ENCODE assay signal across 33 cellular contexts in genomic region chr15:49946681-49947080, GRCh38.
DNase-seq lines count a peak whose midpoint lies in the region; ATAC-seq and TF ChIP-seq lines count a peak whose summit lies in the region.
"Had no signal": no experiment of that assay in that cellular context is flagged by ENCODE, and none has a peak within 500 bp of the region (broad histone marks: within the 10 kb centered on the region; RNA-seq: fewer than 3 reads in every experiment).

No MANE protein-coding gene starts in this region.

- POLR2A ChIA-PET in MCF 10A (lab: Yijun Ruan, JAX): no interaction called here

- BruUV-seq in MCF 10A (replicated peaks; lab: Mats Ljungman, UMichigan) (no TSS peak), mammary epithelial cell (replicated peaks; lab: Mats Ljungman, UMichigan) (no TSS peak)

- no peaks in the 10 kb centered on the region for H3K4me1 Mint-ChIP-seq in MCF 10A (ENCODE audit: insufficient read depth, unreplicated experiment)
- H3K4me1 Mint-ChIP-seq: activated naive CD4-positive, alpha-beta T cell treated with anti-CD3 and anti-CD28 coated beads, Interleukin-2, amount 10 ng/mL, durations not matched to agents 7 days and 5 days; activated T-helper 17 cell treated with anti-CD3 and anti-CD28 coated beads, Interleukin-2, amount 50 U/mL, for 72 hours; brain; CD4-positive, CD25-positive, alpha-beta regulatory T cell; GM23338; nephron; stimulated activated naive B cell treated with anti-CD40 and anti-IgM and Interleukin-4, amounts not matched to agents 10 μg/mL and 1 μg/mL and 100 μg/mL, for 72 hours had no signal

- H3K9ac ChIP-seq in mammary epithelial cell (ENCODE audit: insufficient read depth, low read length): no peak overlapping the region

- DNase-seq in MCF 10A (ENCODE audit: unreplicated experiment): peak; percentile 18
- no peak for DNase-seq in mammary epithelial cell
- peak; percentile 74 for DNase-seq in NCI-H774 (lab: John Stamatoyannopoulos, UW)
- DNase-seq in kidney tubule cell (ENCODE audit: low spot score): peak; percentile 73
- no peak for DNase-seq in upper lobe of right lung
- no peak for DNase-seq in WERI-Rb-1
- no peak for DNase-seq in HCEC 1CT
- DNase-seq: activated CD4-positive, alpha-beta T cell treated with anti-CD3 and anti-CD28 coated beads for 1 hour; activated CD8-positive, alpha-beta T cell treated with anti-CD3 and anti-CD28 coated beads, Interleukin-2, amount 10 ng/mL, durations not matched to agents 7 days and 5 days; activated naive CD4-positive, alpha-beta T cell treated with anti-CD3 and anti-CD28 coated beads, Interleukin-2, amount 10 ng/mL, durations not matched to agents 7 days and 5 days; adrenal gland; CD4-positive, CD25-positive, alpha-beta regulatory T cell; cerebellar nuclear complex; dermis blood vessel endothelial cell; esophagus squamous epithelium; foreskin keratinocyte; heart left ventricle; islet precursor cell; MG63; NCI-H1417; NCI-H2081 treated with DMSO at 0.1 percent for 48 hours; NCI-H446; OCI-M1; small intestine; stimulated activated naive B cell treated with anti-CD40 and anti-IgM and Interleukin-4, amounts not matched to agents 10 μg/mL and 1 μg/mL and 100 μg/mL, for 72 hours; T-helper 2 cell had no signal

- no peaks in the 10 kb centered on the region for H3K36me3 Mint-ChIP-seq in MCF 10A (ENCODE audit: insufficient read depth, unreplicated experiment)
- H3K36me3 Mint-ChIP-seq: activated naive CD4-positive, alpha-beta T cell treated with anti-CD3 and anti-CD28 coated beads, Interleukin-2, amount 10 ng/mL, durations not matched to agents 7 days and 5 days; brain; CD4-positive, CD25-positive, alpha-beta regulatory T cell had no signal

- intact Hi-C loops in MCF 10A (cut with micrococcal nuclease): no loop called here
- intact Hi-C loops in mammary epithelial cell (cut with micrococcal nuclease): no loop called here
- intact Hi-C loops in upper lobe of right lung (cut with DNase I): no loop called here

- CTCF ChIA-PET in MCF 10A (lab: Yijun Ruan, JAX): interaction anchor here (1.0 kb wide), 1 partner anchor 105 kb away, joined by 3 read pairs; no protein-coding TSS in a partner anchor
- CTCF ChIA-PET in mammary epithelial cell (lab: Charles Lee; ENCODE audit: low non-redundant PET): no interaction called here

- no peak for TF ChIP-seq CTCF in MCF 10A (IDR thresholded peaks at IDR 0.05; ENCODE audit: unreplicated experiment)
- TF ChIP-seq CTCF in mammary epithelial cell (conservative IDR thresholded peaks at IDR 0.05 in 1 of 2, IDR thresholded peaks at IDR 0.05 in 1 of 2; ENCODE audit: extremely low read depth in 1 of 2, insufficient read depth in 1 of 2, low read depth in 1 of 2, low read length in 2 of 2): no peak
- TF ChIP-seq CTCF in upper lobe of right lung (IDR thresholded peaks at IDR 0.05): no peak
- no peak for TF ChIP-seq CTCF in WERI-Rb-1 (IDR thresholded peaks at IDR 0.05; ENCODE audit: low read depth, low read length)

- no peak overlapping the region for H3K27ac Mint-ChIP-seq in MCF 10A (ENCODE audit: low read depth, unreplicated experiment)
- H3K27ac Mint-ChIP-seq: activated CD8-positive, alpha-beta T cell treated with anti-CD3 and anti-CD28 coated beads, Interleukin-2, amount 10 ng/mL, durations not matched to agents 7 days and 5 days; activated naive CD4-positive, alpha-beta T cell treated with anti-CD3 and anti-CD28 coated beads, Interleukin-2, amount 10 ng/mL, durations not matched to agents 7 days and 5 days; activated T-helper 17 cell treated with anti-CD3 and anti-CD28 coated beads, Interleukin-2, amount 50 U/mL, for 72 hours; brain; CD4-positive, CD25-positive, alpha-beta regulatory T cell; GM23338; stimulated activated naive B cell treated with anti-CD40 and anti-IgM and Interleukin-4, amounts not matched to agents 10 μg/mL and 1 μg/mL and 100 μg/mL, for 72 hours had no signal

- in situ Hi-C loops in mammary epithelial cell (cut with MboI; ENCODE audit: low sequenced_read_pairs in 2 of 2): no loop called here

- H3K4me3 Mint-ChIP-seq in MCF 10A (ENCODE audit: unreplicated experiment): no peak overlapping the region
- H3K4me3 Mint-ChIP-seq: activated CD8-positive, alpha-beta T cell treated with anti-CD3 and anti-CD28 coated beads, Interleukin-2, amount 10 ng/mL, durations not matched to agents 7 days and 5 days; activated naive CD4-positive, alpha-beta T cell treated with anti-CD3 and anti-CD28 coated beads, Interleukin-2, amount 10 ng/mL, durations not matched to agents 7 days and 5 days; activated T-helper 17 cell treated with anti-CD3 and anti-CD28 coated beads, Interleukin-2, amount 50 U/mL, for 72 hours; brain; CD4-positive, CD25-positive, alpha-beta regulatory T cell; GM23338; nephron; stimulated activated naive B cell treated with anti-CD40 and anti-IgM and Interleukin-4, amounts not matched to agents 10 μg/mL and 1 μg/mL and 100 μg/mL, for 72 hours had no signal

- no peaks in the 10 kb centered on the region for H3K4me1 ChIP-seq in mammary epithelial cell (ENCODE audit: insufficient read depth, low read length)
- no peaks in the 10 kb centered on the region for H3K4me1 ChIP-seq in upper lobe of right lung
- H3K4me1 ChIP-seq: adrenal gland, esophagus squamous epithelium, foreskin keratinocyte, heart left ventricle had no signal

- dilution Hi-C loops in mammary epithelial cell (cut with HindIII; ENCODE audit: low sequenced_read_pairs): no loop called here

- H3K9me3 Mint-ChIP-seq in MCF 10A (ENCODE audit: unreplicated experiment): peaks cover 22% of the 10 kb centered on the region

- H3K4me2 ChIP-seq in mammary epithelial cell (ENCODE audit: insufficient read depth, low read depth, low read length): no peak overlapping the region
- H3K4me2 ChIP-seq: GM23338 had no signal

- ATAC-seq in upper lobe of right lung: peak; percentile 63
- ATAC-seq in HG03280 (IDR thresholded peaks at IDR 0.05; ENCODE audit: unreplicated experiment): no peak
- ATAC-seq: activated CD8-positive, alpha-beta T cell treated with anti-CD3 and anti-CD28 coated beads, Interleukin-2, amount 10 ng/mL, durations not matched to agents 7 days and 5 days; activated T-helper 17 cell treated with anti-CD3 and anti-CD28 coated beads, Interleukin-2, amount 50 U/mL, for 72 hours; foreskin keratinocyte; GM23338; heart left ventricle; K562; stimulated activated naive B cell treated with anti-CD40 and anti-IgM and Interleukin-4, amounts not matched to agents 10 μg/mL and 1 μg/mL and 100 μg/mL, for 72 hours had no signal

- H4K20me1 ChIP-seq in mammary epithelial cell (ENCODE audit: insufficient read depth, low read length): no peaks in the 10 kb centered on the region

- H3K4me3 ChIP-seq in mammary epithelial cell (replicated peaks in 1 of 3; ENCODE audit: insufficient read depth in 1 of 3, low read depth in 2 of 3, low read length in 3 of 3) (no peak overlapping the region), upper lobe of right lung (no peak overlapping the region), WERI-Rb-1 (ENCODE audit: low read depth, low read length) (no peak overlapping the region)
- H3K4me3 ChIP-seq: adrenal gland, esophagus squamous epithelium, GM23338, heart left ventricle, K562, MG63, SK-N-MC had no signal

- no peaks in the 10 kb centered on the region for H3K27me3 Mint-ChIP-seq in MCF 10A (ENCODE audit: insufficient read depth, unreplicated experiment)
- H3K27me3 Mint-ChIP-seq: activated naive CD4-positive, alpha-beta T cell treated with anti-CD3 and anti-CD28 coated beads, Interleukin-2, amount 10 ng/mL, durations not matched to agents 7 days and 5 days; activated T-helper 17 cell treated with anti-CD3 and anti-CD28 coated beads, Interleukin-2, amount 50 U/mL, for 72 hours; CD4-positive, CD25-positive, alpha-beta regulatory T cell; stimulated activated naive B cell treated with anti-CD40 and anti-IgM and Interleukin-4, amounts not matched to agents 10 μg/mL and 1 μg/mL and 100 μg/mL, for 72 hours had no signal

- H3K27ac ChIP-seq in mammary epithelial cell (ENCODE audit: insufficient read depth, low read depth, low read length) (no peak overlapping the region), upper lobe of right lung (no peak overlapping the region), WERI-Rb-1 (no peak overlapping the region)
- H3K27ac ChIP-seq: adrenal gland, esophagus squamous epithelium, foreskin keratinocyte, heart left ventricle, SK-N-MC had no signal

- H3K36me3 ChIP-seq in mammary epithelial cell (ENCODE audit: insufficient read depth, low read length) (no peaks in the 10 kb centered on the region), upper lobe of right lung (no peaks in the 10 kb centered on the region), WERI-Rb-1 (no peaks in the 10 kb centered on the region)
- H3K36me3 ChIP-seq: adrenal gland, esophagus squamous epithelium, heart left ventricle, MG63 had no signal

- H3K27me3 ChIP-seq in mammary epithelial cell (ENCODE audit: insufficient read depth, low read length) (no peaks in the 10 kb centered on the region), upper lobe of right lung (no peaks in the 10 kb centered on the region), WERI-Rb-1 (ENCODE audit: insufficient read depth, low read depth, severe bottlenecking) (no peaks in the 10 kb centered on the region)
- H3K27me3 ChIP-seq: adrenal gland, esophagus squamous epithelium, foreskin keratinocyte, heart left ventricle, MG63 had no signal

- H2AFZ ChIP-seq in mammary epithelial cell (ENCODE audit: low read depth, low read length): no peak overlapping the region
- H2AFZ ChIP-seq: GM23338 had no signal

- WGBS in mammary epithelial cell (ENCODE audit: low coverage, missing lambda C conversion rate): 83% methylated on average over 2 of the region's 2 CpGs

- H3K9me3 ChIP-seq in mammary epithelial cell (replicated peaks; ENCODE audit: insufficient read depth, low read length) (no peaks in the 10 kb centered on the region), upper lobe of right lung (peaks cover 12% of the 10 kb centered on the region), WERI-Rb-1 (ENCODE audit: severe bottlenecking) (peaks cover 5% of the 10 kb centered on the region)
- H3K9me3 ChIP-seq: MG63 had no signal

- H3K79me2 ChIP-seq in mammary epithelial cell (ENCODE audit: insufficient read depth, low read length): no peaks in the 10 kb centered on the region

Comparison
In these comparisons a context has a peak if more than half of its experiments do, and no peak if none do; other contexts are left out.
1. DNase-seq: peak in MCF 10A (single experiment), NCI-H774 (single experiment) and kidney tubule cell (single experiment); none in mammary epithelial cell (single experiment), upper lobe of right lung (single experiment), WERI-Rb-1 (single experiment) and HCEC 1CT (single experiment).